8 cellular contexts compared by ENCODE assay signal in genomic region chr2:60880988-60881932, GRCh38. TPM values are rescaled to one million over a fixed set of nuclear protein-coding genes. Genes with fewer than 3 reads are reported as not detected.
A peak's percentile ranks its signal among the peaks of the same experiment; 100 is the strongest.
DNase-seq lines count a peak whose midpoint lies in the region; ATAC-seq and TF ChIP-seq lines count a peak whose summit lies in the region.

Gene REL, plus strand, starts transcription at chr2:60881574. Its CDS starts 267 bp downstream, at chr2:60881841.

- peak; percentile 79 to 90 for TF ChIP-seq POLR2A in tibial nerve (IDR thresholded peaks at IDR 0.05)

- H3K36me3 ChIP-seq in trophoblast cell (ENCODE audit: control insufficient read depth in 1 of 2, insufficient read depth in 2 of 2, low read length in 2 of 2) (no peaks in the 10 kb centered on the region), tibial nerve (no peaks in the 10 kb centered on the region)

- H4K12ac ChIP-seq in trophoblast cell (ENCODE audit: low read depth, low read length) = peak within 1 kb of the TSS; percentile 88

- H2BK120ac ChIP-seq in trophoblast cell (ENCODE audit: insufficient read depth, low read length, poor library complexity) = peak within 1 kb of the TSS; percentile 84

- H3K36me3 Mint-ChIP-seq in activated naive CD8-positive, alpha-beta T cell treated with anti-CD3 and anti-CD28 coated beads, Interleukin-2, amount 50 U/mL, for 24 hours (ENCODE audit: low read depth) = peaks cover 45% of the 10 kb centered on the region

- peak within 1 kb of the TSS; percentile 98 for H3K27ac Mint-ChIP-seq in activated naive CD8-positive, alpha-beta T cell treated with anti-CD3 and anti-CD28 coated beads, Interleukin-2, amount 50 U/mL, for 24 hours

- no peak within 1 kb of the TSS for H3K23ac ChIP-seq in trophoblast cell (ENCODE audit: low read length)

- no CpG with 5 or more reads among the region's 98 CpGs for WGBS in trophoblast cell (ENCODE audit: extremely low coverage, insufficient coverage, insufficient read length)
- WGBS in tibial nerve, 2 donors = 0% methylated on average over 11 to 91 of the region's 98 CpGs

- H4K8ac ChIP-seq in trophoblast cell (ENCODE audit: low read depth, low read length) = peak within 1 kb of the TSS; percentile 88

- H3K4me1 ChIP-seq in trophoblast cell (ENCODE audit: control insufficient read depth in 1 of 2, insufficient read depth in 2 of 2, low read length in 2 of 2) (peaks cover 0 to 4% of the 10 kb centered on the region in 2 experiments), tibial nerve (peaks cover 0 to 33% (median 8%) of the 10 kb centered on the region in 4 donors)

- peak within 1 kb of the TSS; percentile 92 for H2AFZ ChIP-seq in trophoblast cell (ENCODE audit: insufficient read depth, low read length, poor library complexity)

- H3K79me1 ChIP-seq in trophoblast cell (ENCODE audit: low read length) = peaks cover 10% of the 10 kb centered on the region

- peak within 1 kb of the TSS; percentile 99 for H3K4me3 Mint-ChIP-seq in activated naive CD8-positive, alpha-beta T cell treated with anti-CD3 and anti-CD28 coated beads, Interleukin-2, amount 50 U/mL, for 24 hours

- H3K27ac ChIP-seq in trophoblast cell (ENCODE audit: low read depth, low read length) (peak within 1 kb of the TSS; percentile 83), tibial nerve (peak within 1 kb of the TSS; percentile 96 to 99 (median 98))

- ATAC-seq in HG02623 (IDR thresholded peaks at IDR 0.05; ENCODE audit: unreplicated experiment) = peak; percentile 75
- peak; percentile 86 for ATAC-seq in activated naive CD8-positive, alpha-beta T cell treated with anti-CD3 and anti-CD28 coated beads, Interleukin-2, amount 50 U/mL, for 24 hours

- H4K91ac ChIP-seq in trophoblast cell (ENCODE audit: low read depth, low read length) = peak within 1 kb of the TSS; percentile 91

- H3K9ac ChIP-seq in trophoblast cell (ENCODE audit: low read length) = peak within 1 kb of the TSS; percentile 88

- peak within 1 kb of the TSS; percentile 66 for H2BK12ac ChIP-seq in trophoblast cell (ENCODE audit: low read length)

- peak; percentile 6 to 98 for TF ChIP-seq EP300 in tibial nerve (IDR thresholded peaks at IDR 0.05)

- no peaks in the 10 kb centered on the region for H3K27me3 Mint-ChIP-seq in activated naive CD8-positive, alpha-beta T cell treated with anti-CD3 and anti-CD28 coated beads, Interleukin-2, amount 50 U/mL, for 24 hours

- H2AK5ac ChIP-seq in trophoblast cell (ENCODE audit: low read length) = no peak within 1 kb of the TSS

- no peaks in the 10 kb centered on the region for H3K27me3 ChIP-seq in trophoblast cell (ENCODE audit: insufficient read depth, low read length)
- no peaks in the 10 kb centered on the region for H3K27me3 ChIP-seq in tibial nerve

- peak within 1 kb of the TSS; percentile 92 for H3K4me2 ChIP-seq in trophoblast cell (ENCODE audit: low read length)

- DNase-seq in NCI-H1092 treated with DMSO at 0.1 percent for 48 hours (lab: John Stamatoyannopoulos, UW) (peak; percentile 79), SW480 (ENCODE audit: low spot score) (peak; percentile 92), cardiac septum (ENCODE audit: low spot score) (peak; percentile 97), trophoblast cell (peak; percentile 89 to 95), tibial nerve (ENCODE audit: low spot score in 2 of 2) (peak; percentile 73 to 77)
- peak; percentile 95 for DNase-seq in activated naive CD8-positive, alpha-beta T cell treated with anti-CD3 and anti-CD28 coated beads, Interleukin-2, amount 50 U/mL, for 24 hours

- intact Hi-C loops in cardiac septum (cut with DNase I) = loop anchor here (1.0 to 5.0 kb wide), 3 partner anchors 124 to 296 kb away; partner anchors contain the start of genes PAPOLG and PEX13

- H3K79me2 ChIP-seq in trophoblast cell (ENCODE audit: control insufficient read depth, insufficient read depth, low read length, poor library complexity) = peaks cover 7% of the 10 kb centered on the region

- peak within 1 kb of the TSS; percentile 78 for H3K4ac ChIP-seq in trophoblast cell (ENCODE audit: low read depth, low read length)

- peak; percentile 28 for TF ChIP-seq CTCF in GM12873 (IDR thresholded peaks at IDR 0.05; ENCODE audit: insufficient read depth, low read depth, low read length, missing control alignments)
- peak in 3 of 5 experiments; percentile 11 to 45 (median 28) for TF ChIP-seq CTCF in tibial nerve (IDR thresholded peaks at IDR 0.05)

- H3K9me3 Mint-ChIP-seq in activated naive CD8-positive, alpha-beta T cell treated with anti-CD3 and anti-CD28 coated beads, Interleukin-2, amount 50 U/mL, for 24 hours = no peaks in the 10 kb centered on the region

- peaks cover 28% of the 10 kb centered on the region for H3K4me1 Mint-ChIP-seq in activated naive CD8-positive, alpha-beta T cell treated with anti-CD3 and anti-CD28 coated beads, Interleukin-2, amount 50 U/mL, for 24 hours

- H3K4me3 ChIP-seq in trophoblast cell (ENCODE audit: low read depth, low read length) = peak within 1 kb of the TSS; percentile 97
- peak within 1 kb of the TSS; percentile 69 to 96 (median 90) for H3K4me3 ChIP-seq in tibial nerve

- H3K18ac ChIP-seq in trophoblast cell (ENCODE audit: low read length) = peak within 1 kb of the TSS; percentile 92

- H3K14ac ChIP-seq in trophoblast cell (ENCODE audit: low read length) = peak within 1 kb of the TSS; percentile 90

- H3K9me3 ChIP-seq in trophoblast cell (ENCODE audit: insufficient read depth, low read depth, low read length) = no peaks in the 10 kb centered on the region
- H3K9me3 ChIP-seq in tibial nerve = no peaks in the 10 kb centered on the region

- peak within 1 kb of the TSS; percentile 94 for H2BK5ac ChIP-seq in trophoblast cell (ENCODE audit: low read depth, low read length, poor library complexity)

RNA-seq across cellular contexts. Expression of gene REL, which starts in this region (rescaled TPM):
- total RNA-seq in cardiac septum (5.7 TPM), tibial nerve (10 to 100 TPM; 10.5 to 17.3 (median 12.7) TPM)
- 6.6 and 6.9 TPM in 2 replicates for polyA plus RNA-seq in trophoblast cell (2013)

Comparison
In these comparisons a context has a peak if more than half of its experiments do, and no peak if none do; other contexts are left out.
1. Peak in every context shown above with its lines: DNase-seq, ATAC-seq, H3K4me3 ChIP-seq and H3K27ac ChIP-seq.